In the genomic region with DNA sequence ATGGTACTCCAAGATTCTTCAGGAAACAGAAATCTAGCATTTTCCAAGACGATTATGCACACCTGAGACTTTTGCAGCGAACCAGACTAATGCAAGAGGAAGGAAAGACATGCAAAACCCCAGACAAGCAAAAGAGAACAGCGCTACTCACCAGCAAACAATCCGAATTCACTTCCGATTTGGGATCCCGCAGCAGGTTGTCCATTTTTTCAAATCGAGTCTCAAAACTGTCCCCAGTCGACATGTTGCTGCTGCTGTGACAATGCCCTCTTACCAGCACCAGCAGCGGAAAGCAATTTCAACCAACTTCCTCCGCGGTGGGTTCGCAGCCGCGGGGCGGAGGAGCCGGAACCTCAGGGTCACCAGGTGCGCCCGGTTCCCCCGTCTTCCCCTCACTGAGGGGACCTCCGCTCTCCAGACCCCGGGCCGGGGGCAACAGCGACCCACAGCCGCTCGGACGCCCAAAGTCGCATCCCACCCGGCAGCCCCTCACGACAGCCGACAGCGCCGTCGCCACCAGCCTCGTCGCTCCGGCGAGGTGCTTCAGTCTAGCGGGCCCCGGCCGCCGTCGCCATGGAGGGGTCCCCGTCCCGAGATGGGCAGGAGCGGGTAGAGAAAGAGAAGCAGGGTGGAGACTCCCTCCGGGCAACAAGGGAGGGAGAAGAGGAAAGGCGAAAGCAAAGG, we compare ENCODE assay signal across 1 cellular context.
TF ChIP-seq lines count a peak whose summit lies in the region.

No MANE protein-coding gene starts in this region.

TF ChIP-seq in HepG2, 621 proteins besides CTCF, POLR2A, EP300 and RAD21 (continued from another document and continues in another):
- TF ChIP-seq, protein P1, sequence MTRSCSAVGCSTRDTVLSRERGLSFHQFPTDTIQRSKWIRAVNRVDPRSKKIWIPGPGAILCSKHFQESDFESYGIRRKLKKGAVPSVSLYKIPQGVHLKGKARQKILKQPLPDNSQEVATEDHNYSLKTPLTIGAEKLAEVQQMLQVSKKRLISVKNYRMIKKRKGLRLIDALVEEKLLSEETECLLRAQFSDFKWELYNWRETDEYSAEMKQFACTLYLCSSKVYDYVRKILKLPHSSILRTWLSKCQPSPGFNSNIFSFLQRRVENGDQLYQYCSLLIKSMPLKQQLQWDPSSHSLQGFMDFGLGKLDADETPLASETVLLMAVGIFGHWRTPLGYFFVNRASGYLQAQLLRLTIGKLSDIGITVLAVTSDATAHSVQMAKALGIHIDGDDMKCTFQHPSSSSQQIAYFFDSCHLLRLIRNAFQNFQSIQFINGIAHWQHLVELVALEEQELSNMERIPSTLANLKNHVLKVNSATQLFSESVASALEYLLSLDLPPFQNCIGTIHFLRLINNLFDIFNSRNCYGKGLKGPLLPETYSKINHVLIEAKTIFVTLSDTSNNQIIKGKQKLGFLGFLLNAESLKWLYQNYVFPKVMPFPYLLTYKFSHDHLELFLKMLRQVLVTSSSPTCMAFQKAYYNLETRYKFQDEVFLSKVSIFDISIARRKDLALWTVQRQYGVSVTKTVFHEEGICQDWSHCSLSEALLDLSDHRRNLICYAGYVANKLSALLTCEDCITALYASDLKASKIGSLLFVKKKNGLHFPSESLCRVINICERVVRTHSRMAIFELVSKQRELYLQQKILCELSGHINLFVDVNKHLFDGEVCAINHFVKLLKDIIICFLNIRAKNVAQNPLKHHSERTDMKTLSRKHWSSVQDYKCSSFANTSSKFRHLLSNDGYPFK (CRISPR knock-in tag; IDR thresholded peaks at IDR 0.05; ENCODE audit: borderline replicate concordance), result peak; percentile 42; the same call in 1 of the 2 replicates
- TF ChIP-seq NFKB2 (CRISPR knock-in tag; IDR thresholded peaks at IDR 0.05; ENCODE audit: borderline replicate concordance) (peak; percentile 63; the same call in 1 of the 2 replicates), ZFYVE20 (CRISPR knock-in tag; IDR thresholded peaks at IDR 0.05; ENCODE audit: borderline replicate concordance, low read depth) (0 out of 2 replicates have a peak, but pooled peaks have one; percentile 27), NONO (IDR thresholded peaks at IDR 0.05) (no peak), NONO (CRISPR knock-in tag; conservative IDR thresholded peaks at IDR 0.05) (0 out of 2 replicates have a peak, but pooled peaks have one; percentile 1), ZNF670 (CRISPR knock-in tag; IDR thresholded peaks at IDR 0.05; ENCODE audit: borderline replicate concordance) (no peak), SSRP1 (CRISPR knock-in tag; IDR thresholded peaks at IDR 0.05) (no peak), SUZ12 (IDR thresholded peaks at IDR 0.05; ENCODE audit: low read depth, low read length) (no peak), NRL (CRISPR knock-in tag; IDR thresholded peaks at IDR 0.05; ENCODE audit: borderline replicate concordance) (peak; percentile 60; the same call in 1 of the 2 replicates), ZNF788 (CRISPR knock-in tag; IDR thresholded peaks at IDR 0.05; ENCODE audit: borderline replicate concordance) (0 out of 2 replicates have a peak, but pooled peaks have one; percentile 17), JUNB (CRISPR knock-in tag; IDR thresholded peaks at IDR 0.05; ENCODE audit: borderline replicate concordance) (no peak), TBX2 (CRISPR knock-in tag; IDR thresholded peaks at IDR 0.05; ENCODE audit: borderline replicate concordance) (peak; percentile 22; the same call in 1 of the 2 replicates), ATF7-NPFF (CRISPR knock-in tag; IDR thresholded peaks at IDR 0.05; ENCODE audit: low read depth) (peak; percentile 73; the same call in 1 of the 2 replicates), KLF13 (CRISPR knock-in tag; IDR thresholded peaks at IDR 0.05) (no peak), ZNF75D (CRISPR knock-in tag; IDR thresholded peaks at IDR 0.05; ENCODE audit: borderline replicate concordance) (no peak), ZBTB8A (CRISPR knock-in tag; IDR thresholded peaks at IDR 0.05; ENCODE audit: borderline replicate concordance, low read depth) (no peak), ZNF672 (CRISPR knock-in tag; IDR thresholded peaks at IDR 0.05) (no peak), RFXANK (CRISPR knock-in tag; IDR thresholded peaks at IDR 0.05) (no peak), KMT2B (CRISPR knock-in tag; IDR thresholded peaks at IDR 0.05) (peak; percentile 57; the same call in 1 of the 2 replicates), ZNF138 (CRISPR knock-in tag; IDR thresholded peaks at IDR 0.05; ENCODE audit: low read depth) (no peak), ZNF607 (CRISPR knock-in tag; IDR thresholded peaks at IDR 0.05; ENCODE audit: borderline replicate concordance) (peak; percentile 60; the same call in 1 of the 2 replicates), THAP11 (CRISPR knock-in tag; IDR thresholded peaks at IDR 0.05) (no peak), ZNF619 (CRISPR knock-in tag; IDR thresholded peaks at IDR 0.05) (0 out of 2 replicates have a peak, but pooled peaks have one; percentile 41), ZBTB42 (CRISPR knock-in tag; IDR thresholded peaks at IDR 0.05) (no peak), BORCS8-MEF2B (CRISPR knock-in tag; IDR thresholded peaks at IDR 0.05) (0 out of 2 replicates have a peak, but pooled peaks have one; percentile 22), MAZ (IDR thresholded peaks at IDR 0.05; ENCODE audit: borderline replicate concordance, low read depth, low read length) (no peak), MAZ (CRISPR knock-in tag; IDR thresholded peaks at IDR 0.05; ENCODE audit: low read depth) (peak; percentile 62; the same call in 1 of the 2 replicates), KAT7 (CRISPR knock-in tag; IDR thresholded peaks at IDR 0.05; ENCODE audit: borderline replicate concordance) (peak; percentile 39; the same call in 1 of the 2 replicates)
- TF ChIP-seq, protein P2, sequence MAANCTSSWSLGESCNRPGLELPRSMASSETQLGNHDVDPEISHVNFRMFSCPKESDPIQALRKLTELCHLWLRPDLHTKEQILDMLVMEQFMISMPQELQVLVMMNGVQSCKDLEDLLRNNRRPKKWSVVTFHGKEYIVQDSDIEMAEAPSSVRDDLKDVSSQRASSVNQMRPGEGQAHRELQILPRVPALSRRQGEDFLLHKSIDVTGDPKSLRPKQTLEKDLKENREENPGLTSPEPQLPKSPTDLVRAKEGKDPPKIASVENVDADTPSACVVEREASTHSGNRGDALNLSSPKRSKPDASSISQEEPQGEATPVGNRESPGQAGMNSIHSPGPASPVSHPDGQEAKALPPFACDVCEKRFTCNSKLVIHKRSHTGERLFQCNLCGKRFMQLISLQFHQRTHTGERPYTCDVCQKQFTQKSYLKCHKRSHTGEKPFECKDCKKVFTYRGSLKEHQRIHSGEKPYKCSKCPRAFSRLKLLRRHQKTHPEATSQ (CRISPR knock-in tag; IDR thresholded peaks at IDR 0.05; ENCODE audit: borderline replicate concordance), result no peak
- TF ChIP-seq, protein P3, sequence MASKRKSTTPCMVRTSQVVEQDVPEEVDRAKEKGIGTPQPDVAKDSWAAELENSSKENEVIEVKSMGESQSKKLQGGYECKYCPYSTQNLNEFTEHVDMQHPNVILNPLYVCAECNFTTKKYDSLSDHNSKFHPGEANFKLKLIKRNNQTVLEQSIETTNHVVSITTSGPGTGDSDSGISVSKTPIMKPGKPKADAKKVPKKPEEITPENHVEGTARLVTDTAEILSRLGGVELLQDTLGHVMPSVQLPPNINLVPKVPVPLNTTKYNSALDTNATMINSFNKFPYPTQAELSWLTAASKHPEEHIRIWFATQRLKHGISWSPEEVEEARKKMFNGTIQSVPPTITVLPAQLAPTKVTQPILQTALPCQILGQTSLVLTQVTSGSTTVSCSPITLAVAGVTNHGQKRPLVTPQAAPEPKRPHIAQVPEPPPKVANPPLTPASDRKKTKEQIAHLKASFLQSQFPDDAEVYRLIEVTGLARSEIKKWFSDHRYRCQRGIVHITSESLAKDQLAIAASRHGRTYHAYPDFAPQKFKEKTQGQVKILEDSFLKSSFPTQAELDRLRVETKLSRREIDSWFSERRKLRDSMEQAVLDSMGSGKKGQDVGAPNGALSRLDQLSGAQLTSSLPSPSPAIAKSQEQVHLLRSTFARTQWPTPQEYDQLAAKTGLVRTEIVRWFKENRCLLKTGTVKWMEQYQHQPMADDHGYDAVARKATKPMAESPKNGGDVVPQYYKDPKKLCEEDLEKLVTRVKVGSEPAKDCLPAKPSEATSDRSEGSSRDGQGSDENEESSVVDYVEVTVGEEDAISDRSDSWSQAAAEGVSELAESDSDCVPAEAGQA (IDR thresholded peaks at IDR 0.05; ENCODE audit: low read depth), result no peak
- TF ChIP-seq, protein P3 (CRISPR knock-in tag; IDR thresholded peaks at IDR 0.05; ENCODE audit: borderline replicate concordance), result 0 out of 2 replicates have a peak, but pooled peaks have one; percentile 56
- TF ChIP-seq, protein P4, sequence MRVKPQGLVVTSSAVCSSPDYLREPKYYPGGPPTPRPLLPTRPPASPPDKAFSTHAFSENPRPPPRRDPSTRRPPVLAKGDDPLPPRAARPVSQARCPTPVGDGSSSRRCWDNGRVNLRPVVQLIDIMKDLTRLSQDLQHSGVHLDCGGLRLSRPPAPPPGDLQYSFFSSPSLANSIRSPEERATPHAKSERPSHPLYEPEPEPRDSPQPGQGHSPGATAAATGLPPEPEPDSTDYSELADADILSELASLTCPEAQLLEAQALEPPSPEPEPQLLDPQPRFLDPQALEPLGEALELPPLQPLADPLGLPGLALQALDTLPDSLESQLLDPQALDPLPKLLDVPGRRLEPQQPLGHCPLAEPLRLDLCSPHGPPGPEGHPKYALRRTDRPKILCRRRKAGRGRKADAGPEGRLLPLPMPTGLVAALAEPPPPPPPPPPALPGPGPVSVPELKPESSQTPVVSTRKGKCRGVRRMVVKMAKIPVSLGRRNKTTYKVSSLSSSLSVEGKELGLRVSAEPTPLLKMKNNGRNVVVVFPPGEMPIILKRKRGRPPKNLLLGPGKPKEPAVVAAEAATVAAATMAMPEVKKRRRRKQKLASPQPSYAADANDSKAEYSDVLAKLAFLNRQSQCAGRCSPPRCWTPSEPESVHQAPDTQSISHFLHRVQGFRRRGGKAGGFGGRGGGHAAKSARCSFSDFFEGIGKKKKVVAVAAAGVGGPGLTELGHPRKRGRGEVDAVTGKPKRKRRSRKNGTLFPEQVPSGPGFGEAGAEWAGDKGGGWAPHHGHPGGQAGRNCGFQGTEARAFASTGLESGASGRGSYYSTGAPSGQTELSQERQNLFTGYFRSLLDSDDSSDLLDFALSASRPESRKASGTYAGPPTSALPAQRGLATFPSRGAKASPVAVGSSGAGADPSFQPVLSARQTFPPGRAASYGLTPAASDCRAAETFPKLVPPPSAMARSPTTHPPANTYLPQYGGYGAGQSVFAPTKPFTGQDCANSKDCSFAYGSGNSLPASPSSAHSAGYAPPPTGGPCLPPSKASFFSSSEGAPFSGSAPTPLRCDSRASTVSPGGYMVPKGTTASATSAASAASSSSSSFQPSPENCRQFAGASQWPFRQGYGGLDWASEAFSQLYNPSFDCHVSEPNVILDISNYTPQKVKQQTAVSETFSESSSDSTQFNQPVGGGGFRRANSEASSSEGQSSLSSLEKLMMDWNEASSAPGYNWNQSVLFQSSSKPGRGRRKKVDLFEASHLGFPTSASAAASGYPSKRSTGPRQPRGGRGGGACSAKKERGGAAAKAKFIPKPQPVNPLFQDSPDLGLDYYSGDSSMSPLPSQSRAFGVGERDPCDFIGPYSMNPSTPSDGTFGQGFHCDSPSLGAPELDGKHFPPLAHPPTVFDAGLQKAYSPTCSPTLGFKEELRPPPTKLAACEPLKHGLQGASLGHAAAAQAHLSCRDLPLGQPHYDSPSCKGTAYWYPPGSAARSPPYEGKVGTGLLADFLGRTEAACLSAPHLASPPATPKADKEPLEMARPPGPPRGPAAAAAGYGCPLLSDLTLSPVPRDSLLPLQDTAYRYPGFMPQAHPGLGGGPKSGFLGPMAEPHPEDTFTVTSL (CRISPR knock-in tag; IDR thresholded peaks at IDR 0.05; ENCODE audit: borderline replicate concordance), result 0 out of 2 replicates have a peak, but pooled peaks have one; percentile 15
- TF ChIP-seq, protein P5, sequence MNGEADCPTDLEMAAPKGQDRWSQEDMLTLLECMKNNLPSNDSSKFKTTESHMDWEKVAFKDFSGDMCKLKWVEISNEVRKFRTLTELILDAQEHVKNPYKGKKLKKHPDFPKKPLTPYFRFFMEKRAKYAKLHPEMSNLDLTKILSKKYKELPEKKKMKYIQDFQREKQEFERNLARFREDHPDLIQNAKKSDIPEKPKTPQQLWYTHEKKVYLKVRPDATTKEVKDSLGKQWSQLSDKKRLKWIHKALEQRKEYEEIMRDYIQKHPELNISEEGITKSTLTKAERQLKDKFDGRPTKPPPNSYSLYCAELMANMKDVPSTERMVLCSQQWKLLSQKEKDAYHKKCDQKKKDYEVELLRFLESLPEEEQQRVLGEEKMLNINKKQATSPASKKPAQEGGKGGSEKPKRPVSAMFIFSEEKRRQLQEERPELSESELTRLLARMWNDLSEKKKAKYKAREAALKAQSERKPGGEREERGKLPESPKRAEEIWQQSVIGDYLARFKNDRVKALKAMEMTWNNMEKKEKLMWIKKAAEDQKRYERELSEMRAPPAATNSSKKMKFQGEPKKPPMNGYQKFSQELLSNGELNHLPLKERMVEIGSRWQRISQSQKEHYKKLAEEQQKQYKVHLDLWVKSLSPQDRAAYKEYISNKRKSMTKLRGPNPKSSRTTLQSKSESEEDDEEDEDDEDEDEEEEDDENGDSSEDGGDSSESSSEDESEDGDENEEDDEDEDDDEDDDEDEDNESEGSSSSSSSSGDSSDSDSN (CRISPR knock-in tag; IDR thresholded peaks at IDR 0.05), result peak; percentile 75; the same call in 1 of the 2 replicates
- TF ChIP-seq, protein P6, sequence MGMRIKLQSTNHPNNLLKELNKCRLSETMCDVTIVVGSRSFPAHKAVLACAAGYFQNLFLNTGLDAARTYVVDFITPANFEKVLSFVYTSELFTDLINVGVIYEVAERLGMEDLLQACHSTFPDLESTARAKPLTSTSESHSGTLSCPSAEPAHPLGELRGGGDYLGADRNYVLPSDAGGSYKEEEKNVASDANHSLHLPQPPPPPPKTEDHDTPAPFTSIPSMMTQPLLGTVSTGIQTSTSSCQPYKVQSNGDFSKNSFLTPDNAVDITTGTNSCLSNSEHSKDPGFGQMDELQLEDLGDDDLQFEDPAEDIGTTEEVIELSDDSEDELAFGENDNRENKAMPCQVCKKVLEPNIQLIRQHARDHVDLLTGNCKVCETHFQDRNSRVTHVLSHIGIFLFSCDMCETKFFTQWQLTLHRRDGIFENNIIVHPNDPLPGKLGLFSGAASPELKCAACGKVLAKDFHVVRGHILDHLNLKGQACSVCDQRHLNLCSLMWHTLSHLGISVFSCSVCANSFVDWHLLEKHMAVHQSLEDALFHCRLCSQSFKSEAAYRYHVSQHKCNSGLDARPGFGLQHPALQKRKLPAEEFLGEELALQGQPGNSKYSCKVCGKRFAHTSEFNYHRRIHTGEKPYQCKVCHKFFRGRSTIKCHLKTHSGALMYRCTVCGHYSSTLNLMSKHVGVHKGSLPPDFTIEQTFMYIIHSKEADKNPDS (CRISPR knock-in tag; IDR thresholded peaks at IDR 0.05), result no peak
